In genomic region chr10:89392974-89393373, GRCh38 we compare ENCODE assay signal across 1 cellular context.
A peak's percentile ranks its signal among the peaks of the same experiment; 100 is the strongest.
TF ChIP-seq lines count a peak whose summit lies in the region.

No MANE protein-coding gene starts in this region.

TF ChIP-seq in GM12878, 131 proteins besides CTCF, POLR2A, EP300 and RAD21:
- TF ChIP-seq MXI1 (IDR thresholded peaks at IDR 0.05; ENCODE audit: low read depth, low read length) = no peak
- 0 out of 2 replicates have a peak, but pooled peaks have one; percentile 34 for TF ChIP-seq RUNX3 (IDR thresholded peaks at IDR 0.05; ENCODE audit: low read length)
- TF ChIP-seq ZBTB4 (CRISPR knock-in tag; IDR thresholded peaks at IDR 0.05) = no peak
- TF ChIP-seq USF1 (IDR thresholded peaks at IDR 0.05; ENCODE audit: borderline replicate concordance, extremely low read length, insufficient read depth, low read depth, low read length) = no peak
